8 cellular contexts compared by ENCODE assay signal in the genomic region with DNA sequence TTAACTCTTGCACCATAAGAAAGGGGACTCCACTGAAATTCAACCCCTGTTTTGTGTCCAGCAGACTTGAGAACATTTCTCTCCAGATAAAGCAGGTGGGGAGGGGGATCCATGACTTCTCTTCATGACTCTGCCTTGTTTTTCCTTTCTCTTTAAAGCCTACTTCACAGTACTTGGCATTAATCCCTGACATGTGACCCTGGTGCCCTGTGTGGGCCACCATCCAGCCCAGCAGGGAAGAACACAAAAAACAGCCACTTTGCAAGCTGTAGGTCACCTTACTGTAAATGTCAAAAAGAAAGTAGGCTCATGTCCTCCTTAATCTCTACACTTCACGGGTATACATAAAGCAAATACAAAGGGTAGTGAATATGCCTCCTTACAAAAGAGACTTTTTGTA.
"Had no signal": no experiment of that assay in that cellular context is flagged by ENCODE, and none has a peak within 500 bp of the region (broad histone marks: within the 10 kb centered on the region; RNA-seq: fewer than 3 reads in every experiment).

No MANE protein-coding gene starts in this region.

- H3K27ac ChIP-seq: GM23248 had no signal

- H3K4me3 ChIP-seq: GM23248, HAP-1 had no signal

- H3K4me1 ChIP-seq: HAP-1 had no signal

- H3K36me3 ChIP-seq: HAP-1 had no signal

- H3K9ac ChIP-seq: GM23248 had no signal

- H2AFZ ChIP-seq: GM23248 had no signal

- ATAC-seq: HCT116 had no signal

- DNase-seq: GM23248, GOT3, H7, HFFc6, KG1 had no signal

- FAIRE-seq: HTR-8/SVneo had no signal

- H3K9me3 ChIP-seq: HAP-1 had no signal
